Comparison of ENCODE assay signal across 1 cellular context in genomic region chr17:18139498-18139897, GRCh38.
TF ChIP-seq lines count a peak whose summit lies in the region.

No MANE protein-coding gene starts in this region.

TF ChIP-seq in H1, 55 proteins besides CTCF, POLR2A, EP300 and RAD21:
- no peak for TF ChIP-seq SAP30 (IDR thresholded peaks at IDR 0.05; ENCODE audit: insufficient read depth, insufficient replicate concordance, low read length)
